Comparison of ENCODE assay signal across 24 cellular contexts in genomic region chr1:39481289-39481688, GRCh38. TPM values are rescaled to one million over a fixed set of nuclear protein-coding genes. Genes with fewer than 3 reads are reported as not detected.
DNase-seq lines count a peak whose midpoint lies in the region; ATAC-seq, FAIRE-seq and TF ChIP-seq lines count a peak whose summit lies in the region.
"Had no signal": no experiment of that assay in that cellular context is flagged by ENCODE, and none has a peak within 500 bp of the region (broad histone marks: within the 10 kb centered on the region; RNA-seq: fewer than 3 reads in every experiment).

No MANE protein-coding gene starts in this region.

- H3K79me1 ChIP-seq in mesenchymal stem cell (replicated peaks; ENCODE audit: low read length, poor library complexity, severe bottlenecking), result peaks cover 16% of the 10 kb centered on the region

- no peak for TF ChIP-seq RAD21 in HepG2 (CRISPR knock-in tag; IDR thresholded peaks at IDR 0.05)

- in situ Hi-C loops in HepG2 (cut with HindIII; ENCODE audit: extremely low pct_ligation_motif_present, low pct_unique_long_range_greater_than_20kb), result no loop called here

- no peak overlapping the region for H3K14ac ChIP-seq in mesenchymal stem cell (ENCODE audit: low read length in 2 of 2)

- H3K9ac ChIP-seq in mesenchymal stem cell (ENCODE audit: low read length) (no peak overlapping the region), HepG2 (ENCODE audit: insufficient read depth, low read depth, low read length) (no peak overlapping the region)

- H3K4me3 Mint-ChIP-seq in T-helper 17 cell, result no peak overlapping the region
- H3K4me3 Mint-ChIP-seq in GM23338, result no peak overlapping the region
- H3K4me3 Mint-ChIP-seq: CD4-positive, CD25-positive, alpha-beta regulatory T cell; CD8-positive, alpha-beta memory T cell; H9; IgD-negative memory B cell had no signal

- H3K27me3 ChIP-seq in left ventricle myocardium inferior (ENCODE audit: low read depth) (no peaks in the 10 kb centered on the region), mesenchymal stem cell (ENCODE audit: control insufficient read depth in 1 of 2, insufficient read depth in 1 of 2, low read length in 2 of 2) (no peaks in the 10 kb centered on the region), HepG2 (ENCODE audit: control insufficient read depth in 1 of 2, insufficient read depth in 2 of 2, low read length in 2 of 2) (no peaks in the 10 kb centered on the region), GM23338 (ENCODE audit: insufficient read depth) (no peaks in the 10 kb centered on the region)
- H3K27me3 ChIP-seq: BE2C had no signal

- no peak overlapping the region for H3K18ac ChIP-seq in mesenchymal stem cell (ENCODE audit: low read depth in 1 of 2, low read length in 2 of 2)

- H3K9me3 Mint-ChIP-seq in GM23338, result no peaks in the 10 kb centered on the region
- H3K9me3 Mint-ChIP-seq: CD4-positive, CD25-positive, alpha-beta regulatory T cell; CD8-positive, alpha-beta memory T cell; H9; IgD-negative memory B cell had no signal

- H3K4ac ChIP-seq in mesenchymal stem cell (ENCODE audit: low read depth in 1 of 2, low read length in 2 of 2), result no peak overlapping the region

- no peak overlapping the region for H2BK15ac ChIP-seq in mesenchymal stem cell (ENCODE audit: low read depth, poor library complexity, severe bottlenecking)

- peaks cover 5% of the 10 kb centered on the region for H3K4me1 Mint-ChIP-seq in T-helper 17 cell
- no peaks in the 10 kb centered on the region for H3K4me1 Mint-ChIP-seq in GM23338
- H3K4me1 Mint-ChIP-seq: H9, IgD-negative memory B cell had no signal

- CTCF ChIA-PET in HepG2 (lab: Yijun Ruan, JAX; ENCODE audit: low intra/inter-chr PET ratio, low total read pairs), result no interaction called here

- no peak overlapping the region for H2BK5ac ChIP-seq in mesenchymal stem cell (ENCODE audit: low read depth, low read length, poor library complexity, severe bottlenecking)

- H2AK5ac ChIP-seq in mesenchymal stem cell (ENCODE audit: low read length, severe bottlenecking), result no peak overlapping the region

- H3K27ac Mint-ChIP-seq in T-helper 17 cell (peak overlapping the region; percentile 41), GM23338 (no peak overlapping the region)

- no peak overlapping the region for H3K4me2 ChIP-seq in mesenchymal stem cell (ENCODE audit: low read length, poor library complexity, severe bottlenecking)
- no peak overlapping the region for H3K4me2 ChIP-seq in HepG2 (ENCODE audit: low read depth, low read length)
- no peak overlapping the region for H3K4me2 ChIP-seq in GM23338

- H4K20me1 ChIP-seq in HepG2 (ENCODE audit: insufficient read depth, low read length) (no peaks in the 10 kb centered on the region), GM23338 (replicated peaks; ENCODE audit: insufficient read depth) (peaks cover 12% of the 10 kb centered on the region)

- H3K36me3 ChIP-seq in left ventricle myocardium inferior (peaks cover 89% of the 10 kb centered on the region), mesenchymal stem cell (ENCODE audit: control insufficient read depth in 1 of 2, insufficient read depth in 2 of 2, low read depth in 1 of 2, low read length in 2 of 2) (peaks cover 47 to 83% of the 10 kb centered on the region in 2 experiments), HepG2 (replicated peaks in 1 of 2; ENCODE audit: control insufficient read depth in 1 of 2, insufficient read depth in 2 of 2, low read length in 2 of 2) (peaks cover 23 to 54% of the 10 kb centered on the region in 2 experiments), GM23338 (ENCODE audit: insufficient read depth) (peaks cover 40% of the 10 kb centered on the region)
- H3K36me3 ChIP-seq: BE2C had no signal

- intact Hi-C loops in Right ventricle myocardium superior (cut with DNase I), result no loop called here
- intact Hi-C loops in left ventricle myocardium inferior (cut with micrococcal nuclease), result no loop called here
- intact Hi-C loops in HepG2 (cut with micrococcal nuclease; ENCODE audit: unreplicated experiment), result no loop called here

- H3K79me2 ChIP-seq in HepG2 (ENCODE audit: insufficient read depth, low read length), result no peaks in the 10 kb centered on the region
- H3K79me2 ChIP-seq in GM23338 (replicated peaks; ENCODE audit: insufficient read depth), result no peaks in the 10 kb centered on the region

- no peak overlapping the region for H3K23ac ChIP-seq in mesenchymal stem cell (ENCODE audit: low read length in 2 of 2)

- peak overlapping the region; percentile 47 for H4K8ac ChIP-seq in mesenchymal stem cell (ENCODE audit: low read length)

- TF ChIP-seq CTCF in left ventricle myocardium inferior (IDR thresholded peaks at IDR 0.05; ENCODE audit: borderline replicate concordance), result no peak
- TF ChIP-seq CTCF in HepG2 (CRISPR knock-in tag; IDR thresholded peaks at IDR 0.05), result no peak
- no peak for TF ChIP-seq CTCF in GM23338 (conservative IDR thresholded peaks at IDR 0.05; ENCODE audit: low read depth in 2 of 2)

- H3K4me3 ChIP-seq in left ventricle myocardium inferior, result no peak overlapping the region
- H3K4me3 ChIP-seq in mesenchymal stem cell (ENCODE audit: insufficient read depth in 1 of 2, low read depth in 1 of 2, low read length in 2 of 2), result no peak overlapping the region
- H3K4me3 ChIP-seq in HepG2 (replicated peaks in 1 of 3; ENCODE audit: insufficient read depth in 1 of 3, low read depth in 2 of 3, low read length in 3 of 3), result no peak overlapping the region
- no peak overlapping the region for H3K4me3 ChIP-seq in GM23338

- POLR2A ChIA-PET in HepG2 (lab: Yijun Ruan, JAX), result no interaction called here

- no peak for DNase-seq in Right ventricle myocardium superior
- DNase-seq in left ventricle myocardium inferior, result no peak
- DNase-seq in T-helper 17 cell, result no peak
- DNase-seq in mesenchymal stem cell, result no peak
- DNase-seq in SIG-M5 treated with dmso at 0.1 percent for 504 hours (lab: John Stamatoyannopoulos, UW; ENCODE audit: unreplicated experiment), result no peak
- no peak for DNase-seq in HepG2 (ENCODE audit: low spot score)
- no peak for DNase-seq in GM23338 (ENCODE audit: low spot score)
- DNase-seq: ACHN; BE2C; C1 segment of cervical spinal cord; CD4-positive, CD25-positive, alpha-beta regulatory T cell; CD8-positive, alpha-beta memory T cell; COR-L47; DMS 273 treated with DMSO at 0.1 percent for 48 hours; DMS53; GDM1; H9 had no signal

- H3K9me3 ChIP-seq in left ventricle myocardium inferior (replicated peaks) (no peaks in the 10 kb centered on the region), T-helper 17 cell (ENCODE audit: control insufficient read depth, low read length, poor library complexity, severe bottlenecking) (no peaks in the 10 kb centered on the region), mesenchymal stem cell (ENCODE audit: control insufficient read depth, low read length) (no peaks in the 10 kb centered on the region), HepG2 (ENCODE audit: low read length) (no peaks in the 10 kb centered on the region)
- H3K9me3 ChIP-seq: BE2C had no signal

- H4K91ac ChIP-seq in mesenchymal stem cell (ENCODE audit: low read length), result no peak overlapping the region

- H3K4me1 ChIP-seq in left ventricle myocardium inferior (peaks cover 19% of the 10 kb centered on the region), mesenchymal stem cell (ENCODE audit: control insufficient read depth, insufficient read depth, low read depth, low read length) (peaks cover 11% of the 10 kb centered on the region), HepG2 (ENCODE audit: insufficient read depth, low read length) (no peaks in the 10 kb centered on the region), GM23338 (ENCODE audit: insufficient read depth) (no peaks in the 10 kb centered on the region)
- H3K4me1 ChIP-seq: BE2C had no signal

- no peaks in the 10 kb centered on the region for H3K9me2 ChIP-seq in GM23338 (ENCODE audit: insufficient read depth)

- H3K36me3 Mint-ChIP-seq in T-helper 17 cell (ENCODE audit: low read depth) (peaks cover 11% of the 10 kb centered on the region), GM23338 (ENCODE audit: low read depth) (peaks cover 54% of the 10 kb centered on the region)

- H3K27ac ChIP-seq in left ventricle myocardium inferior (replicated peaks) (no peak overlapping the region), mesenchymal stem cell (ENCODE audit: low read length, poor library complexity, severe bottlenecking) (peak overlapping the region; percentile 5), HepG2 (ENCODE audit: extremely low read length, insufficient read depth, low read length) (no peak overlapping the region), GM23338 (ENCODE audit: low read depth) (no peak overlapping the region)

- no peaks in the 10 kb centered on the region for H3K27me3 Mint-ChIP-seq in T-helper 17 cell
- peaks cover 12% of the 10 kb centered on the region for H3K27me3 Mint-ChIP-seq in GM23338 (ENCODE audit: insufficient read depth, low read depth, poor library complexity)
- H3K27me3 Mint-ChIP-seq: CD4-positive, CD25-positive, alpha-beta regulatory T cell; IgD-negative memory B cell had no signal

- no peak for TF ChIP-seq POLR2A in HepG2 (IDR thresholded peaks at IDR 0.05; ENCODE audit: insufficient read depth in 1 of 2, low read depth in 2 of 2, low read length in 2 of 2)

- WGBS in mesenchymal stem cell, result 94% methylated on average over 6 of the region's 6 CpGs
- WGBS in HepG2 (ENCODE audit: low lambda C conversion rate), result 99% methylated on average over 6 of the region's 6 CpGs

- peaks cover 8% of the 10 kb centered on the region; the same call in 1 of the 2 replicates for H3F3A ChIP-seq in GM23338 (replicated peaks; ENCODE audit: low read depth)

- no peak overlapping the region for H2BK120ac ChIP-seq in mesenchymal stem cell (ENCODE audit: low read depth, low read length)

- no peak for TF ChIP-seq EP300 in HepG2 (IDR thresholded peaks at IDR 0.05; ENCODE audit: low read depth in 2 of 2, low read length in 2 of 2)
- TF ChIP-seq EP300 in HepG2 (CRISPR knock-in tag; IDR thresholded peaks at IDR 0.05; ENCODE audit: borderline replicate concordance), result no peak

- no peak overlapping the region for H2BK12ac ChIP-seq in mesenchymal stem cell (ENCODE audit: low read length in 2 of 2)

- no TSS peak for BruUV-seq in HepG2 (replicated peaks; lab: Mats Ljungman, UMichigan)

- H2AFZ ChIP-seq in mesenchymal stem cell (ENCODE audit: low read depth, low read length) (no peak overlapping the region), HepG2 (ENCODE audit: low read length) (no peak overlapping the region), GM23338 (no peak overlapping the region)

- no peak for FAIRE-seq in HepG2 (lab: Jason Lieb, UNC)
- FAIRE-seq: A204.1, GM12892, GM18507, H1, HTR-8/SVneo had no signal

- peak; percentile 34 for ATAC-seq in Right ventricle myocardium superior (ENCODE audit: poor library complexity)
- ATAC-seq in T-helper 17 cell, result no peak
- ATAC-seq in HepG2, result no peak
- ATAC-seq in GM23338, result no peak

RNA-seq across cellular contexts. Expression of gene BMP8A, which starts 10.1 kb away (rescaled TPM):
- total RNA-seq in Right ventricle myocardium superior (0.30 TPM), left ventricle myocardium inferior (0.16 TPM), T-helper 17 cell (under 1 TPM in 1 of 2 donors, not detected in 1; 0.23 TPM), HepG2 (2016; rRNA removed; fragmentation: Illumina TruSeq; extraction: Trizol) (not detected in 2 replicates)
- polyA plus RNA-seq in mesenchymal stem cell (2013, experiment 1 of 2), result not detected
- not detected for polyA plus RNA-seq in mesenchymal stem cell (2013, experiment 2 of 2)
- total RNA-seq in HepG2 (2016; cell fraction: cytosol; rRNA removed; fragmentation: Illumina TruSeq; extraction: Trizol; ENCODE audit: low read depth), result not detected in 2 replicates
- total RNA-seq in HepG2 (2016; cell fraction: insoluble cytoplasmic fraction; rRNA removed; fragmentation: Illumina TruSeq; extraction: Trizol), result not detected in 2 replicates
- not detected in 2 replicates for total RNA-seq in HepG2 (2016; cell fraction: membrane; rRNA removed; fragmentation: Illumina TruSeq; extraction: Trizol)
- total RNA-seq in HepG2 (2016; cell fraction: nucleus; rRNA removed; fragmentation: Illumina TruSeq; extraction: Trizol), result not detected in 2 replicates
- polyA plus RNA-seq in HepG2 (2011; rRNA removed) (0.05 TPM in 1 of 2 replicates, not detected in the other), GM23338 (2016; fragmentation: Nextera tagmentation; extraction: Ambion mirVana) (0.34 TPM in 1 of 2 replicates, not detected in the other)
- polyA plus RNA-seq in HepG2 (2011; cell fraction: cytosol; rRNA removed), result not detected in 2 replicates
- polyA plus RNA-seq in HepG2 (2011; cell fraction: nucleus; rRNA removed), result 0.13 TPM in 1 of 2 replicates, not detected in the other
- polyA plus RNA-seq in HepG2 (2012), result 0.08 TPM in 1 of 2 replicates, not detected in the other
- polyA plus RNA-seq in HepG2 (2016; cell fraction: cytosol; fragmentation: Illumina TruSeq; extraction: Trizol; ENCODE audit: low read depth), result 0.07 TPM in 1 of 2 replicates, not detected in the other
- polyA plus RNA-seq in HepG2 (2016; cell fraction: insoluble cytoplasmic fraction; fragmentation: Illumina TruSeq; extraction: Trizol; ENCODE audit: low read depth), result not detected in 2 replicates
- not detected in 2 replicates for polyA plus RNA-seq in HepG2 (2016; cell fraction: membrane; fragmentation: Illumina TruSeq; extraction: Trizol; ENCODE audit: low read depth)
- not detected in 2 replicates for polyA plus RNA-seq in HepG2 (2016; cell fraction: nucleus; fragmentation: Illumina TruSeq; extraction: Trizol; ENCODE audit: insufficient read depth, low read depth)
- 0.09 TPM in 1 of 2 replicates, not detected in the other for polyA minus RNA-seq in HepG2 (2011; rRNA and poly(A)+ RNA removed; ENCODE audit: low replicate concordance)
- not detected in 2 replicates for polyA minus RNA-seq in HepG2 (2011; cell fraction: cytosol; rRNA and poly(A)+ RNA removed)
- not detected in 2 replicates for polyA minus RNA-seq in HepG2 (2011; cell fraction: nucleus; rRNA and poly(A)+ RNA removed)
- 0.63 and 1.3 TPM in 2 replicates for total RNA-seq in GM23338 (2014; rRNA removed; shearing (Covaris generic))
- total RNA-seq: Daoy had no signal
- polyA plus RNA-seq: CD4-positive, CD25-positive, alpha-beta regulatory T cell; CD8-positive, alpha-beta memory T cell had no signal
